10 cellular contexts compared by ENCODE assay signal in genomic region chr2:238523158-238524110, GRCh38.
DNase-seq lines count a peak whose midpoint lies in the region; ATAC-seq and TF ChIP-seq lines count a peak whose summit lies in the region.
"Had no signal": no experiment of that assay in that cellular context is flagged by ENCODE, and none has a peak within 500 bp of the region (broad histone marks: within the 10 kb centered on the region; RNA-seq: fewer than 3 reads in every experiment).

No MANE protein-coding gene starts in this region.

- H3K4me1 ChIP-seq in mucosa of descending colon (ENCODE audit: low read depth) (no peaks in the 10 kb centered on the region), SJCRH30 (no peaks in the 10 kb centered on the region)

- H3K36me3 ChIP-seq in mucosa of descending colon (ENCODE audit: low read depth) (no peaks in the 10 kb centered on the region), SJCRH30 (no peaks in the 10 kb centered on the region)

- H3K27me3 Mint-ChIP-seq in endothelial cell (ENCODE audit: unreplicated experiment) = peaks cover 5% of the 10 kb centered on the region

- H3K27ac Mint-ChIP-seq in endothelial cell (ENCODE audit: unreplicated experiment) = no peak overlapping the region
- H3K27ac Mint-ChIP-seq: CD8-positive, alpha-beta memory T cell had no signal

- H3K4me3 ChIP-seq in AG04450 (ENCODE audit: low read depth, low read length) (no peak overlapping the region), mucosa of descending colon (no peak overlapping the region), SJCRH30 (no peak overlapping the region)

- no peaks in the 10 kb centered on the region for H3K36me3 Mint-ChIP-seq in endothelial cell (ENCODE audit: low read depth, unreplicated experiment)

- TF ChIP-seq CTCF in AG04450 (IDR thresholded peaks at IDR 0.05; ENCODE audit: low read depth, low read length) (peak; percentile 32), endothelial cell (IDR thresholded peaks at IDR 0.05; ENCODE audit: unreplicated experiment) (no peak), mucosa of descending colon (IDR thresholded peaks at IDR 0.05) (no peak)

- H3K27ac ChIP-seq in AG04450 (ENCODE audit: low read depth, low read length) = no peak overlapping the region
- H3K27ac ChIP-seq in SJCRH30 = no peak overlapping the region
- H3K27ac ChIP-seq: epithelial cell of prostate had no signal

- peaks cover 2% of the 10 kb centered on the region for H3K4me1 Mint-ChIP-seq in endothelial cell (ENCODE audit: unreplicated experiment)
- H3K4me1 Mint-ChIP-seq: CD8-positive, alpha-beta memory T cell had no signal

- H3K4me3 Mint-ChIP-seq in endothelial cell (ENCODE audit: unreplicated experiment) = no peak overlapping the region
- H3K4me3 Mint-ChIP-seq: CD8-positive, alpha-beta memory T cell had no signal

- POLR2A ChIA-PET in AG04450 (lab: Yijun Ruan, JAX) = no interaction called here

- ATAC-seq in mucosa of descending colon (peak; percentile 28), GM19035 (IDR thresholded peaks at IDR 0.05; ENCODE audit: unreplicated experiment) (no peak), HG03135 (IDR thresholded peaks at IDR 0.05; ENCODE audit: unreplicated experiment) (no peak)

- H3K27me3 ChIP-seq in AG04450 (ENCODE audit: control insufficient read depth, insufficient read depth, low read length) = peaks cover 22% of the 10 kb centered on the region
- H3K27me3 ChIP-seq in SJCRH30 = no peaks in the 10 kb centered on the region

- no peaks in the 10 kb centered on the region for H3K9me3 Mint-ChIP-seq in endothelial cell (ENCODE audit: unreplicated experiment)

- CTCF ChIA-PET in AG04450 (lab: Charles Lee) = interaction anchor here (0.8 to 1.4 kb wide), 3 partner anchors 10 to 262 kb away, joined by 3 to 6 read pairs (median 4); no protein-coding TSS in a partner anchor

- intact Hi-C loops in mucosa of descending colon (cut with DNase I, micrococcal nuclease) = no loop called here

- H3K9me3 ChIP-seq in AG04450 (ENCODE audit: control insufficient read depth, insufficient read depth, low read length) = peaks cover 6% of the 10 kb centered on the region; the same call in 1 of the 2 replicates
- no peaks in the 10 kb centered on the region for H3K9me3 ChIP-seq in mucosa of descending colon
- H3K9me3 ChIP-seq in SJCRH30 (replicated peaks) = no peaks in the 10 kb centered on the region

- DNase-seq in AG04450 (ENCODE audit: low read depth, low spot score) = peak; percentile 10
- peak; percentile 41 to 47 for DNase-seq in Kasumi-1 (lab: John Stamatoyannopoulos, UW)
- peak; percentile 22 for DNase-seq in endothelial cell (ENCODE audit: low spot score)
- DNase-seq in mucosa of descending colon = peak in 1 of 3 donors; percentile 9
- no peak for DNase-seq in OCI-M1 (lab: John Stamatoyannopoulos, UW)
- DNase-seq in SJCRH30 = no peak
- DNase-seq: CD8-positive, alpha-beta memory T cell had no signal

Comparison
In these comparisons a context has a peak if more than half of its experiments do, and no peak if none do; other contexts are left out.
1. DNase-seq: peak in AG04450 (single experiment), Kasumi-1 (2 of 2) and endothelial cell (single experiment); none in OCI-M1 (single experiment) and SJCRH30 (0 of 2).